ENCODE assay signal across 8 cellular contexts in the genomic region with DNA sequence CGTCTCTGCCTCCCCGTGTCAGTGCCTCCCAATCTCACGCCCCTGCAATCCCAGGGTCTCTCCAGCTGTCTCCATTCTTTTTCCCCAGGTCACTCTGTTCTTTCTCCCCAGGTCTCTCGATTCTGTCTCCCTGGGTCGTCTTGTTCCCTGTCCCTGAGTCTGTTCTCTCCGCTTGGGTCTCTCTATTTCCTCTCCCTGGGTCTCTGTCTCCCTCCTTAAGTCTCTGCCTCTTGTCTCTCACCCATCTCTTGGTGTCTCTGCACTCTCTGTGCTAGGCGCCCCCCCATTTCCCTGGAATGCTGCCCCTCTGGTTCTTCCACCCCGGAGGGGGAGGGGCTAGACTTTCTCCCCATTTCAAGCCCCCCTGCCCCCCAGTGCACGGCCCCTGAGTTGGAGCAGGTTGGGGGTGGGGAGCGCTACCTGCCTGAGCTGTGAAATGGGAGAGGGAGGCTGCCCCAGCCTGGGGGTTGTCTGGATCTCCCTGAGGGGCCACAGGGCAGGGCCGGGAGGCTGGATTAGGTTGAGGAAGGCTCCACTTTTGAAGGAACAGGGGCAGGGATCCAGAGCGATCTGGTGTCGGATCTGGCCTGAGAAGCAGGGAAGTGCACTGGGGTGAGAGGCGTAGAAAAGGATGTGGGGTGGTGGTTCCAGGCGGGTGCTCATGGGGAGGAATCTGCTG. TPM values are rescaled to one million over a fixed set of nuclear protein-coding genes. Genes with fewer than 3 reads are reported as not detected.
DNase-seq lines count a peak whose midpoint lies in the region; ATAC-seq and TF ChIP-seq lines count a peak whose summit lies in the region.

No MANE protein-coding gene starts in this region.

- H3K4me1 ChIP-seq in DOHH2 (ENCODE audit: control insufficient read depth, low read length) (no peaks in the 10 kb centered on the region; the same call in 1 of the 2 replicates), OCI-LY7 (ENCODE audit: insufficient read depth, low read length, poor library complexity, severe bottlenecking) (peaks cover 3% of the 10 kb centered on the region), fibroblast of lung (ENCODE audit: control insufficient read depth, extremely low read depth, insufficient read depth, low read length) (peaks cover 6% of the 10 kb centered on the region)

- no peak overlapping the region for H2AFZ ChIP-seq in OCI-LY7 (ENCODE audit: low read length)
- H2AFZ ChIP-seq in fibroblast of lung (ENCODE audit: low read length) = peak overlapping the region; percentile 50

- POLR2A ChIA-PET in OCI-LY7 (lab: Charles Lee) = no interaction called here

- no peaks in the 10 kb centered on the region for H3K9me3 ChIP-seq in DOHH2 (ENCODE audit: control insufficient read depth, insufficient read depth, low read length)
- no peaks in the 10 kb centered on the region for H3K9me3 ChIP-seq in OCI-LY7 (ENCODE audit: low read length)
- no peaks in the 10 kb centered on the region for H3K9me3 ChIP-seq in fibroblast of lung (ENCODE audit: control insufficient read depth, insufficient read depth, low read depth, low read length)

- H3K9ac ChIP-seq in fibroblast of lung (ENCODE audit: insufficient read depth, low read length) = peak overlapping the region; percentile 62

- ATAC-seq in GM18511 (IDR thresholded peaks at IDR 0.05; ENCODE audit: unreplicated experiment) (no peak), HG02840 (IDR thresholded peaks at IDR 0.05; ENCODE audit: low FRiP score, unreplicated experiment) (no peak), HG03139 (IDR thresholded peaks at IDR 0.05; ENCODE audit: unreplicated experiment) (no peak)

- H3K4me2 ChIP-seq in DOHH2 (ENCODE audit: low read length) = peak overlapping the region; percentile 36; the same call in 1 of the 2 replicates
- H3K4me2 ChIP-seq in OCI-LY7 (ENCODE audit: low read length) = peak overlapping the region; percentile 61; the same call in 1 of the 2 replicates
- H3K4me2 ChIP-seq in fibroblast of lung (ENCODE audit: extremely low read depth, insufficient read depth, low read length) = peak overlapping the region; percentile 83

- H3K4me3 ChIP-seq in DOHH2 (ENCODE audit: low read length) (no peak overlapping the region), OCI-LY7 (ENCODE audit: low read depth, low read length, poor library complexity, severe bottlenecking) (no peak overlapping the region), fibroblast of lung (replicated peaks in 1 of 4; ENCODE audit: control extremely low read depth in 1 of 4, insufficient read depth in 1 of 4, low read depth in 3 of 4, low read length in 4 of 4) (peak overlapping the region; percentile 61 to 81 (median 67))

- CTCF ChIA-PET in OCI-LY7 (lab: Charles Lee; ENCODE audit: unreplicated experiment) = no interaction called here

- peaks cover 46% of the 10 kb centered on the region for H3K27me3 ChIP-seq in DOHH2 (ENCODE audit: control insufficient read depth, low read length)
- no peaks in the 10 kb centered on the region for H3K27me3 ChIP-seq in fibroblast of lung (ENCODE audit: control insufficient read depth, insufficient read depth, low read length)

- no peak overlapping the region for H3K27ac ChIP-seq in DOHH2 (ENCODE audit: low read depth, low read length)
- H3K27ac ChIP-seq in OCI-LY7 (ENCODE audit: low read depth, low read length, poor library complexity, severe bottlenecking) = no peak overlapping the region
- H3K27ac ChIP-seq in fibroblast of lung (ENCODE audit: insufficient read depth, low read length) = no peak overlapping the region

- H3F3A ChIP-seq in DOHH2 (ENCODE audit: control insufficient read depth, insufficient read depth) = no peaks in the 10 kb centered on the region

- intact Hi-C loops in OCI-LY7 (cut with micrococcal nuclease; ENCODE audit: unreplicated experiment) (no loop called here), posterior vena cava (cut with DNase I) (loop anchor here in 1 of 2 donors (10.0 kb wide), 1 partner anchor 243 kb away; no protein-coding TSS in a partner anchor)

- no peaks in the 10 kb centered on the region for H3K36me3 ChIP-seq in DOHH2 (ENCODE audit: control insufficient read depth, low read length)
- no peaks in the 10 kb centered on the region for H3K36me3 ChIP-seq in OCI-LY7 (ENCODE audit: insufficient read depth, low read length)
- no peaks in the 10 kb centered on the region for H3K36me3 ChIP-seq in fibroblast of lung (ENCODE audit: control insufficient read depth, insufficient read depth, low read length)

- DNase-seq in OCI-LY7 (ENCODE audit: low spot score) = no peak
- no peak for DNase-seq in fibroblast of lung (ENCODE audit: low read depth in 2 of 2)
- DNase-seq in posterior vena cava (ENCODE audit: low spot score) = peak; percentile 46
- no peak for DNase-seq in foreskin melanocyte

- TF ChIP-seq CTCF in DOHH2 (IDR thresholded peaks at IDR 0.05; ENCODE audit: low read depth, low read length, poor library complexity, severe bottlenecking) = no peak
- no peak for TF ChIP-seq CTCF in OCI-LY7 (conservative IDR thresholded peaks at IDR 0.05; ENCODE audit: low read length)
- no peak for TF ChIP-seq CTCF in fibroblast of lung (conservative IDR thresholded peaks at IDR 0.05 in 1 of 2, IDR thresholded peaks at IDR 0.05 in 1 of 2; ENCODE audit: low read depth in 1 of 2, low read length in 2 of 2)

- H4K20me1 ChIP-seq in DOHH2 (ENCODE audit: control insufficient read depth, insufficient read depth, low read depth, low read length) (no peaks in the 10 kb centered on the region), OCI-LY7 (ENCODE audit: insufficient read depth, low read length) (no peaks in the 10 kb centered on the region), fibroblast of lung (ENCODE audit: control insufficient read depth, extremely low read depth, insufficient read depth, low read length) (no peaks in the 10 kb centered on the region)

- no TSS peak for BruUV-seq in OCI-LY7 (replicated peaks; lab: Mats Ljungman, UMichigan)

- no peaks in the 10 kb centered on the region for H3K9me2 ChIP-seq in DOHH2 (replicated peaks; ENCODE audit: control insufficient read depth, low read length)
- H3K9me2 ChIP-seq in OCI-LY7 (ENCODE audit: insufficient read depth, low read length) = no peaks in the 10 kb centered on the region

- H3K79me2 ChIP-seq in DOHH2 (ENCODE audit: control insufficient read depth, low read length) (no peaks in the 10 kb centered on the region), OCI-LY7 (ENCODE audit: insufficient read depth, low read depth, low read length) (no peaks in the 10 kb centered on the region), fibroblast of lung (ENCODE audit: control insufficient read depth, insufficient read depth, low read length) (peaks cover 4% of the 10 kb centered on the region)

RNA-seq across cellular contexts. Expression of a gene that starts 1.4 kb away (rescaled TPM):
- 0.06 TPM in 1 of 2 replicates, not detected in the other for total RNA-seq in OCI-LY7 (2014; rRNA removed; shearing (Covaris generic))
- 0.48 and 0.57 TPM in 2 replicates for total RNA-seq in OCI-LY7 (2022)
- 23.9 and 45.2 TPM in 2 replicates for total RNA-seq in fibroblast of lung
- polyA plus RNA-seq in fibroblast of lung = 39.5 and 52.0 TPM in 2 replicates
- polyA plus RNA-seq in fibroblast of lung (2012) = 48.9 and 75.8 TPM in 2 replicates
- 242 and 244 TPM in 2 replicates for polyA minus RNA-seq in fibroblast of lung (ENCODE audit: low replicate concordance)
- total RNA-seq in posterior vena cava = 10 to 100 TPM; 59.0 to 68.3 TPM

Comparison
In these comparisons a context has a peak if more than half of its experiments do, and no peak if none do; other contexts are left out.
1. H3K4me3 ChIP-seq: peak in fibroblast of lung (4 of 4); none in DOHH2 (single experiment) and OCI-LY7 (single experiment).
2. RNA of a gene that starts 1.4 kb away (total RNA-seq): 59.0 to 68.3 TPM in posterior vena cava and 23.9 to 45.2 TPM in fibroblast of lung; 0.06 to 0.57 TPM in OCI-LY7; every median in the first group is over 10 times any median in the second.
3. Peak in every context shown above with its lines, with median percentiles within 50 percentile points of each other: H3K4me2 ChIP-seq.